Comparison of ENCODE assay signal across 14 cellular contexts in the genomic region with DNA sequence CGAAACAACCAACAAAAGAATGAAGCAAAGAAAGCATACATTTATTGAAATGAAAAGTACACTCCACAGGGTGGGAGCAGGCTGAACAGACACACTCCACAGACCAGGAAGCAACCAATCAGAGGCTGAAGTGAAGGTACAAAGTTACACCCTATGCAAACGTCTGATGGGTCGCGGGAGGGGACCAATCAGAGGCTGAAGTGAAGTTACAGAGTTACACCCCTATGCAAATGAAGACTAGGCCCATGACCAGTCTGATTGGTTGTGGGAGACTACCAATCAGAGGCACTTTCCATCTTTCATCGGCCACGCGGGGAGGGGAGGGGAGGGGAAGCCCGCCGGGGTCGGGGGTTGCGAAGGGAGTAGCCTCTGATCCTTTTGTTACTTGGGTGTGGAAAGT. TPM values are rescaled to one million over a fixed set of nuclear protein-coding genes. Genes with fewer than 3 reads are reported as not detected.
DNase-seq lines count a peak whose midpoint lies in the region; ATAC-seq and TF ChIP-seq lines count a peak whose summit lies in the region.
"Had no signal": no experiment of that assay in that cellular context is flagged by ENCODE, and none has a peak within 500 bp of the region (broad histone marks: within the 10 kb centered on the region; RNA-seq: fewer than 3 reads in every experiment).

No MANE protein-coding gene starts in this region.

- intact Hi-C loops in left ventricle myocardium superior (cut with micrococcal nuclease) (no loop called here), stomach (cut with DNase I; ENCODE audit: low total_unique reads) (no loop called here)
- intact Hi-C loops in activated CD4-positive, alpha-beta T cell treated with anti-CD3 and anti-CD28 coated beads for 36 hours (cut with DNase I, micrococcal nuclease), result no loop called here

- no peak for TF ChIP-seq EP300 in stomach (IDR thresholded peaks at IDR 0.05)

- 31 to 86% (median 59%) methylated on average over 10 to 11 of the region's 11 CpGs for WGBS in stomach, 5 donors

- DNase-seq in activated naive CD4-positive, alpha-beta T cell treated with anti-CD3 and anti-CD28 coated beads, Interleukin-2, amount 10 ng/mL, durations not matched to agents 7 days and 5 days, result peak; percentile 75
- no peak for DNase-seq in activated naive CD4-positive, alpha-beta T cell (lab: John Stamatoyannopoulos, UW)
- DNase-seq in OCI-M1 (lab: John Stamatoyannopoulos, UW) (peak; percentile 93), left ventricle myocardium superior (peak; percentile 62), stomach (peak; percentile 44), putamen (ENCODE audit: low spot score) (no peak)
- DNase-seq in activated CD4-positive, alpha-beta T cell treated with anti-CD3 and anti-CD28 coated beads for 36 hours, result no peak
- DNase-seq: GDM1; MG63; NK-92 treated with Interleukin-12 subunit alpha and Interleukin-12 subunit beta, amount 100 ng/mL, for 24 hours had no signal

- ATAC-seq in left ventricle myocardium superior, result peak; percentile 99
- ATAC-seq in activated CD4-positive, alpha-beta T cell treated with anti-CD3 and anti-CD28 coated beads for 36 hours, result no peak
- ATAC-seq in HG03159 (IDR thresholded peaks at IDR 0.05; ENCODE audit: unreplicated experiment), result no peak
- ATAC-seq: activated naive CD4-positive, alpha-beta T cell treated with anti-CD3 and anti-CD28 coated beads, Interleukin-2, amount 50 U/mL, for 72 hours had no signal

- H3K4me1 ChIP-seq in stomach, result no peaks in the 10 kb centered on the region

- H3K27ac ChIP-seq in stomach, result no peak overlapping the region
- H3K27ac ChIP-seq: neutrophil had no signal

- peaks cover 0 to 9% (median 2%) of the 10 kb centered on the region in 4 donors for H3K36me3 ChIP-seq in stomach
- H3K36me3 ChIP-seq: MG63, neutrophil had no signal

- TF ChIP-seq POLR2A in stomach (IDR thresholded peaks at IDR 0.05), result no peak

- H3K4me3 ChIP-seq in stomach, result no peak overlapping the region
- H3K4me3 ChIP-seq: MG63 had no signal

- H3K36me3 Mint-ChIP-seq in activated naive CD4-positive, alpha-beta T cell treated with anti-CD3 and anti-CD28 coated beads, Interleukin-2, amount 10 ng/mL, durations not matched to agents 7 days and 5 days, result no peaks in the 10 kb centered on the region
- no peaks in the 10 kb centered on the region for H3K36me3 Mint-ChIP-seq in activated CD4-positive, alpha-beta T cell treated with anti-CD3 and anti-CD28 coated beads for 36 hours (ENCODE audit: low read depth)
- H3K36me3 Mint-ChIP-seq: activated naive CD4-positive, alpha-beta T cell treated with anti-CD3 and anti-CD28 coated beads, Interleukin-2, amount 50 U/mL, for 72 hours had no signal

- no peaks in the 10 kb centered on the region for H3K9me3 ChIP-seq in stomach
- H3K9me3 ChIP-seq: neutrophil had no signal

- peaks cover 0 to 5% (median 0%) of the 10 kb centered on the region in 3 donors for H3K27me3 ChIP-seq in stomach
- H3K27me3 ChIP-seq: MG63 had no signal

- peak overlapping the region; percentile 27 for H3K4me3 Mint-ChIP-seq in activated naive CD4-positive, alpha-beta T cell treated with anti-CD3 and anti-CD28 coated beads, Interleukin-2, amount 10 ng/mL, durations not matched to agents 7 days and 5 days
- no peak overlapping the region for H3K4me3 Mint-ChIP-seq in activated CD4-positive, alpha-beta T cell treated with anti-CD3 and anti-CD28 coated beads for 36 hours
- H3K4me3 Mint-ChIP-seq: T-helper 1 cell treated with Interleukin-12 subunit alpha and Interleukin-12 subunit beta and Interleukin-4 antibody, amounts not matched to agents 30 μg/mL and 1 μg/mL, for 36 hours had no signal

- CTCF ChIA-PET in activated naive CD4-positive, alpha-beta T cell treated with anti-CD3 and anti-CD28 coated beads, Interleukin-2, amount 10 ng/mL, durations not matched to agents 7 days and 5 days (lab: Charles Lee), result no interaction called here
- CTCF ChIA-PET in activated CD4-positive, alpha-beta T cell treated with anti-CD3 and anti-CD28 coated beads for 36 hours (lab: Charles Lee), result no interaction called here

- H3K27me3 Mint-ChIP-seq in activated naive CD4-positive, alpha-beta T cell treated with anti-CD3 and anti-CD28 coated beads, Interleukin-2, amount 10 ng/mL, durations not matched to agents 7 days and 5 days, result peaks cover 6% of the 10 kb centered on the region
- H3K27me3 Mint-ChIP-seq in activated CD4-positive, alpha-beta T cell treated with anti-CD3 and anti-CD28 coated beads for 36 hours, result peaks cover 2% of the 10 kb centered on the region

- H3K4me1 Mint-ChIP-seq in activated naive CD4-positive, alpha-beta T cell treated with anti-CD3 and anti-CD28 coated beads, Interleukin-2, amount 10 ng/mL, durations not matched to agents 7 days and 5 days, result peaks cover 3% of the 10 kb centered on the region
- H3K4me1 Mint-ChIP-seq in activated CD4-positive, alpha-beta T cell treated with anti-CD3 and anti-CD28 coated beads for 36 hours, result no peaks in the 10 kb centered on the region

- TF ChIP-seq CTCF in stomach (IDR thresholded peaks at IDR 0.05), result no peak

- no peaks in the 10 kb centered on the region for H3K9me3 Mint-ChIP-seq in activated naive CD4-positive, alpha-beta T cell treated with anti-CD3 and anti-CD28 coated beads, Interleukin-2, amount 10 ng/mL, durations not matched to agents 7 days and 5 days
- no peaks in the 10 kb centered on the region for H3K9me3 Mint-ChIP-seq in activated CD4-positive, alpha-beta T cell treated with anti-CD3 and anti-CD28 coated beads for 36 hours (ENCODE audit: low read depth)
- H3K9me3 Mint-ChIP-seq: activated naive CD4-positive, alpha-beta T cell treated with anti-CD3 and anti-CD28 coated beads, Interleukin-2, amount 50 U/mL, for 72 hours; T-helper 1 cell treated with Interleukin-12 subunit alpha and Interleukin-12 subunit beta and Interleukin-4 antibody, amounts not matched to agents 30 μg/mL and 1 μg/mL, for 36 hours had no signal

- POLR2A ChIA-PET in activated CD4-positive, alpha-beta T cell treated with anti-CD3 and anti-CD28 coated beads for 36 hours (lab: Charles Lee), result no interaction called here

- H3K27ac Mint-ChIP-seq in activated naive CD4-positive, alpha-beta T cell treated with anti-CD3 and anti-CD28 coated beads, Interleukin-2, amount 10 ng/mL, durations not matched to agents 7 days and 5 days, result peak overlapping the region; percentile 30
- H3K27ac Mint-ChIP-seq in activated CD4-positive, alpha-beta T cell treated with anti-CD3 and anti-CD28 coated beads for 36 hours, result no peak overlapping the region
- H3K27ac Mint-ChIP-seq: activated naive CD4-positive, alpha-beta T cell treated with anti-CD3 and anti-CD28 coated beads, Interleukin-2, amount 50 U/mL, for 72 hours; T-helper 1 cell treated with Interleukin-12 subunit alpha and Interleukin-12 subunit beta and Interleukin-4 antibody, amounts not matched to agents 30 μg/mL and 1 μg/mL, for 36 hours had no signal

RNA-seq across cellular contexts. Expression of gene FBL, which starts 12.4 kb away (rescaled TPM):
- total RNA-seq in left ventricle myocardium superior, result 57.3 TPM
- 100 to 1,000 TPM in 4 of 5 donors, 10 to 100 TPM in 1; 59.8 to 311 (median 129) TPM for total RNA-seq in stomach
- 100 to 1,000 TPM; 229 to 331 (median 318) TPM for polyA plus RNA-seq in stomach
- total RNA-seq in activated CD4-positive, alpha-beta T cell treated with anti-CD3 and anti-CD28 coated beads for 36 hours, result 100 to 1,000 TPM; 742 to 890 TPM

RNA-seq across cellular contexts. Expression of gene DYRK1B, which starts 24.6 kb away (rescaled TPM):
- total RNA-seq in left ventricle myocardium superior (27.3 TPM), stomach (10 to 100 TPM in 3 of 5 donors, 1 to 10 TPM in 2; 3.9 to 28.4 (median 10.7) TPM)
- polyA plus RNA-seq in stomach, result 10 to 100 TPM in 1 of 3 donors, 1 to 10 TPM in 2; 5.7 to 13.2 (median 9.1) TPM
- 1 to 10 TPM; 4.8 to 6.9 TPM for total RNA-seq in activated CD4-positive, alpha-beta T cell treated with anti-CD3 and anti-CD28 coated beads for 36 hours

Comparison
In these comparisons a context has a peak if more than half of its experiments do, and no peak if none do; other contexts are left out.
1. DNase-seq: peak in activated naive CD4-positive, alpha-beta T cell treated with anti-CD3 and anti-CD28 coated beads, Interleukin-2, amount 10 ng/mL, durations not matched to agents 7 days and 5 days (single experiment), OCI-M1 (single experiment), left ventricle myocardium superior (single experiment) and stomach (single experiment); none in activated naive CD4-positive, alpha-beta T cell (0 of 4), activated CD4-positive, alpha-beta T cell treated with anti-CD3 and anti-CD28 coated beads for 36 hours (single experiment) and putamen (single experiment).